ENCODE assay signal across 1 cellular context in the genomic region with DNA sequence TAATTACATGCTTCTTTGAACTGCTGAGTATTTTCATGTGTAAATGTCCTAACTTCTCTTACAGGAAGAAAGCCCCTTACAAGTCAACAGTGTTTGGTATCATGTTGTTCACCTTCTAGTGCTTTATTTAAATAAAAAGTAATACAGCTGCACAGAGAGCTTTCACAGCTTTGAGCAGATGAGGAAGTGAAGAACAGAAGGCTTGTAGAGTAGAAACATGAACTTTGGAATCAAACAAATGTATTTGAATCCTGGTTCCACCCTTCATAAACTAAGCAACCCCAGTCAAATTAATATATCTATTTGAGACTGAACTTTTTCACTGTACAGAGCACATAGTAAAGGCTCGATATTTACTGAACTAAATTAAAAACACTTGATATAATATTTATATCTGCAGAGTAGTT.
A peak's percentile ranks its signal among the peaks of the same experiment; 100 is the strongest.
TF ChIP-seq lines count a peak whose summit lies in the region.

No MANE protein-coding gene starts in this region.

TF ChIP-seq in HepG2, 621 proteins besides CTCF, POLR2A, EP300 and RAD21 (continued from another document and continues in another):
- TF ChIP-seq HNF4G (IDR thresholded peaks at IDR 0.05; ENCODE audit: borderline replicate concordance, low read depth, low read length): 0 out of 2 replicates have a peak, but pooled peaks have one; percentile 44
- TF ChIP-seq HNF4G (CRISPR knock-in tag; IDR thresholded peaks at IDR 0.05; ENCODE audit: borderline replicate concordance, low read depth): no peak
- TF ChIP-seq ISL2 (CRISPR knock-in tag; IDR thresholded peaks at IDR 0.05): peak; percentile 79
- TF ChIP-seq KDM6A (CRISPR knock-in tag; IDR thresholded peaks at IDR 0.05; ENCODE audit: low read depth): peak; percentile 69
- TF ChIP-seq, protein P1, sequence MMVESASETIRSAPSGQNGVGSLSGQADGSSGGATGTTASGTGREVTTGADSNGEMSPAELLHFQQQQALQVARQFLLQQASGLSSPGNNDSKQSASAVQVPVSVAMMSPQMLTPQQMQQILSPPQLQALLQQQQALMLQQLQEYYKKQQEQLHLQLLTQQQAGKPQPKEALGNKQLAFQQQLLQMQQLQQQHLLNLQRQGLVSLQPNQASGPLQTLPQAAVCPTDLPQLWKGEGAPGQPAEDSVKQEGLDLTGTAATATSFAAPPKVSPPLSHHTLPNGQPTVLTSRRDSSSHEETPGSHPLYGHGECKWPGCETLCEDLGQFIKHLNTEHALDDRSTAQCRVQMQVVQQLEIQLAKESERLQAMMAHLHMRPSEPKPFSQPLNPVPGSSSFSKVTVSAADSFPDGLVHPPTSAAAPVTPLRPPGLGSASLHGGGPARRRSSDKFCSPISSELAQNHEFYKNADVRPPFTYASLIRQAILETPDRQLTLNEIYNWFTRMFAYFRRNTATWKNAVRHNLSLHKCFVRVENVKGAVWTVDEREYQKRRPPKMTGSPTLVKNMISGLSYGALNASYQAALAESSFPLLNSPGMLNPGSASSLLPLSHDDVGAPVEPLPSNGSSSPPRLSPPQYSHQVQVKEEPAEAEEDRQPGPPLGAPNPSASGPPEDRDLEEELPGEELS (CRISPR knock-in tag; IDR thresholded peaks at IDR 0.05): peak; percentile 59
- TF ChIP-seq GFI1 (CRISPR knock-in tag; IDR thresholded peaks at IDR 0.05; ENCODE audit: borderline replicate concordance): peak; percentile 37; the same call in 1 of the 2 replicates
- no peak for TF ChIP-seq RELA (CRISPR knock-in tag; IDR thresholded peaks at IDR 0.05)
- TF ChIP-seq ARID2 (CRISPR knock-in tag; IDR thresholded peaks at IDR 0.05; ENCODE audit: borderline replicate concordance): peak; percentile 52; the same call in 1 of the 2 replicates
- 0 out of 2 replicates have a peak, but pooled peaks have one; percentile 42 for TF ChIP-seq CREM (IDR thresholded peaks at IDR 0.05)
- no peak for TF ChIP-seq CREM (CRISPR knock-in tag; IDR thresholded peaks at IDR 0.05)
- 0 out of 2 replicates have a peak, but pooled peaks have one; percentile 26 for TF ChIP-seq ZBTB7B (CRISPR knock-in tag; IDR thresholded peaks at IDR 0.05)
- TF ChIP-seq MIXL1 (CRISPR knock-in tag; IDR thresholded peaks at IDR 0.05): 0 out of 2 replicates have a peak, but pooled peaks have one; percentile 14
- peak; percentile 20; the same call in 1 of the 2 replicates for TF ChIP-seq PPARG (CRISPR knock-in tag; conservative IDR thresholded peaks at IDR 0.05)
- no peak for TF ChIP-seq SOX6 (IDR thresholded peaks at IDR 0.05)
- TF ChIP-seq SOX6 (CRISPR knock-in tag; IDR thresholded peaks at IDR 0.05): peak; percentile 42; the same call in 1 of the 2 replicates
- no peak for TF ChIP-seq ZNF773 (CRISPR knock-in tag; IDR thresholded peaks at IDR 0.05; ENCODE audit: borderline replicate concordance)
- 0 out of 2 replicates have a peak, but pooled peaks have one; percentile 35 for TF ChIP-seq NAIF1 (CRISPR knock-in tag; IDR thresholded peaks at IDR 0.05; ENCODE audit: borderline replicate concordance)
- 0 out of 2 replicates have a peak, but pooled peaks have one; percentile 42 for TF ChIP-seq ZGPAT (CRISPR knock-in tag; IDR thresholded peaks at IDR 0.05)
- no peak for TF ChIP-seq POLR2G (IDR thresholded peaks at IDR 0.05; ENCODE audit: low read depth, low read length)
- 0 out of 2 replicates have a peak, but pooled peaks have one; percentile 50 for TF ChIP-seq ZNF878 (CRISPR knock-in tag; IDR thresholded peaks at IDR 0.05)
- peak; percentile 45; the same call in 1 of the 2 replicates for TF ChIP-seq ETV5 (CRISPR knock-in tag; IDR thresholded peaks at IDR 0.05; ENCODE audit: borderline replicate concordance)
- TF ChIP-seq EHMT2 (IDR thresholded peaks at IDR 0.05; ENCODE audit: borderline replicate concordance, low read depth, low read length): peak; percentile 51; the same call in 1 of the 2 replicates
- 0 out of 2 replicates have a peak, but pooled peaks have one; percentile 15 for TF ChIP-seq MIER2 (CRISPR knock-in tag; IDR thresholded peaks at IDR 0.05)
- TF ChIP-seq KLF12 (CRISPR knock-in tag; IDR thresholded peaks at IDR 0.05; ENCODE audit: borderline replicate concordance): no peak
- TF ChIP-seq, protein P2, sequence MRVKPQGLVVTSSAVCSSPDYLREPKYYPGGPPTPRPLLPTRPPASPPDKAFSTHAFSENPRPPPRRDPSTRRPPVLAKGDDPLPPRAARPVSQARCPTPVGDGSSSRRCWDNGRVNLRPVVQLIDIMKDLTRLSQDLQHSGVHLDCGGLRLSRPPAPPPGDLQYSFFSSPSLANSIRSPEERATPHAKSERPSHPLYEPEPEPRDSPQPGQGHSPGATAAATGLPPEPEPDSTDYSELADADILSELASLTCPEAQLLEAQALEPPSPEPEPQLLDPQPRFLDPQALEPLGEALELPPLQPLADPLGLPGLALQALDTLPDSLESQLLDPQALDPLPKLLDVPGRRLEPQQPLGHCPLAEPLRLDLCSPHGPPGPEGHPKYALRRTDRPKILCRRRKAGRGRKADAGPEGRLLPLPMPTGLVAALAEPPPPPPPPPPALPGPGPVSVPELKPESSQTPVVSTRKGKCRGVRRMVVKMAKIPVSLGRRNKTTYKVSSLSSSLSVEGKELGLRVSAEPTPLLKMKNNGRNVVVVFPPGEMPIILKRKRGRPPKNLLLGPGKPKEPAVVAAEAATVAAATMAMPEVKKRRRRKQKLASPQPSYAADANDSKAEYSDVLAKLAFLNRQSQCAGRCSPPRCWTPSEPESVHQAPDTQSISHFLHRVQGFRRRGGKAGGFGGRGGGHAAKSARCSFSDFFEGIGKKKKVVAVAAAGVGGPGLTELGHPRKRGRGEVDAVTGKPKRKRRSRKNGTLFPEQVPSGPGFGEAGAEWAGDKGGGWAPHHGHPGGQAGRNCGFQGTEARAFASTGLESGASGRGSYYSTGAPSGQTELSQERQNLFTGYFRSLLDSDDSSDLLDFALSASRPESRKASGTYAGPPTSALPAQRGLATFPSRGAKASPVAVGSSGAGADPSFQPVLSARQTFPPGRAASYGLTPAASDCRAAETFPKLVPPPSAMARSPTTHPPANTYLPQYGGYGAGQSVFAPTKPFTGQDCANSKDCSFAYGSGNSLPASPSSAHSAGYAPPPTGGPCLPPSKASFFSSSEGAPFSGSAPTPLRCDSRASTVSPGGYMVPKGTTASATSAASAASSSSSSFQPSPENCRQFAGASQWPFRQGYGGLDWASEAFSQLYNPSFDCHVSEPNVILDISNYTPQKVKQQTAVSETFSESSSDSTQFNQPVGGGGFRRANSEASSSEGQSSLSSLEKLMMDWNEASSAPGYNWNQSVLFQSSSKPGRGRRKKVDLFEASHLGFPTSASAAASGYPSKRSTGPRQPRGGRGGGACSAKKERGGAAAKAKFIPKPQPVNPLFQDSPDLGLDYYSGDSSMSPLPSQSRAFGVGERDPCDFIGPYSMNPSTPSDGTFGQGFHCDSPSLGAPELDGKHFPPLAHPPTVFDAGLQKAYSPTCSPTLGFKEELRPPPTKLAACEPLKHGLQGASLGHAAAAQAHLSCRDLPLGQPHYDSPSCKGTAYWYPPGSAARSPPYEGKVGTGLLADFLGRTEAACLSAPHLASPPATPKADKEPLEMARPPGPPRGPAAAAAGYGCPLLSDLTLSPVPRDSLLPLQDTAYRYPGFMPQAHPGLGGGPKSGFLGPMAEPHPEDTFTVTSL (CRISPR knock-in tag; IDR thresholded peaks at IDR 0.05; ENCODE audit: borderline replicate concordance): peak; percentile 82; the same call in 1 of the 2 replicates
- TF ChIP-seq TBX2 (CRISPR knock-in tag; IDR thresholded peaks at IDR 0.05; ENCODE audit: borderline replicate concordance): peak; percentile 47; the same call in 1 of the 2 replicates
- TF ChIP-seq RARA (CRISPR knock-in tag; IDR thresholded peaks at IDR 0.05): 0 out of 2 replicates have a peak, but pooled peaks have one; percentile 19
- TF ChIP-seq ARID5B (CRISPR knock-in tag; IDR thresholded peaks at IDR 0.05): peak; percentile 86
- peak; percentile 62; the same call in 1 of the 2 replicates for TF ChIP-seq FOXJ3 (CRISPR knock-in tag; IDR thresholded peaks at IDR 0.05; ENCODE audit: borderline replicate concordance)
- no peak for TF ChIP-seq ZNF687 (CRISPR knock-in tag; IDR thresholded peaks at IDR 0.05)
- TF ChIP-seq KAT8 (CRISPR knock-in tag; IDR thresholded peaks at IDR 0.05): 0 out of 2 replicates have a peak, but pooled peaks have one; percentile 30
- TF ChIP-seq ZNF564 (CRISPR knock-in tag; IDR thresholded peaks at IDR 0.05): no peak
- TF ChIP-seq, protein P3, sequence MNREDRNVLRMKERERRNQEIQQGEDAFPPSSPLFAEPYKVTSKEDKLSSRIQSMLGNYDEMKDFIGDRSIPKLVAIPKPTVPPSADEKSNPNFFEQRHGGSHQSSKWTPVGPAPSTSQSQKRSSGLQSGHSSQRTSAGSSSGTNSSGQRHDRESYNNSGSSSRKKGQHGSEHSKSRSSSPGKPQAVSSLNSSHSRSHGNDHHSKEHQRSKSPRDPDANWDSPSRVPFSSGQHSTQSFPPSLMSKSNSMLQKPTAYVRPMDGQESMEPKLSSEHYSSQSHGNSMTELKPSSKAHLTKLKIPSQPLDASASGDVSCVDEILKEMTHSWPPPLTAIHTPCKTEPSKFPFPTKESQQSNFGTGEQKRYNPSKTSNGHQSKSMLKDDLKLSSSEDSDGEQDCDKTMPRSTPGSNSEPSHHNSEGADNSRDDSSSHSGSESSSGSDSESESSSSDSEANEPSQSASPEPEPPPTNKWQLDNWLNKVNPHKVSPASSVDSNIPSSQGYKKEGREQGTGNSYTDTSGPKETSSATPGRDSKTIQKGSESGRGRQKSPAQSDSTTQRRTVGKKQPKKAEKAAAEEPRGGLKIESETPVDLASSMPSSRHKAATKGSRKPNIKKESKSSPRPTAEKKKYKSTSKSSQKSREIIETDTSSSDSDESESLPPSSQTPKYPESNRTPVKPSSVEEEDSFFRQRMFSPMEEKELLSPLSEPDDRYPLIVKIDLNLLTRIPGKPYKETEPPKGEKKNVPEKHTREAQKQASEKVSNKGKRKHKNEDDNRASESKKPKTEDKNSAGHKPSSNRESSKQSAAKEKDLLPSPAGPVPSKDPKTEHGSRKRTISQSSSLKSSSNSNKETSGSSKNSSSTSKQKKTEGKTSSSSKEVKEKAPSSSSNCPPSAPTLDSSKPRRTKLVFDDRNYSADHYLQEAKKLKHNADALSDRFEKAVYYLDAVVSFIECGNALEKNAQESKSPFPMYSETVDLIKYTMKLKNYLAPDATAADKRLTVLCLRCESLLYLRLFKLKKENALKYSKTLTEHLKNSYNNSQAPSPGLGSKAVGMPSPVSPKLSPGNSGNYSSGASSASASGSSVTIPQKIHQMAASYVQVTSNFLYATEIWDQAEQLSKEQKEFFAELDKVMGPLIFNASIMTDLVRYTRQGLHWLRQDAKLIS (CRISPR knock-in tag; IDR thresholded peaks at IDR 0.05): no peak
- peak; percentile 19; the same call in 1 of the 2 replicates for TF ChIP-seq POGZ (CRISPR knock-in tag; IDR thresholded peaks at IDR 0.05)
- TF ChIP-seq SAP130 (CRISPR knock-in tag; IDR thresholded peaks at IDR 0.05; ENCODE audit: low read depth): peak; percentile 52
